16 cellular contexts compared by ENCODE assay signal in genomic region chr4:165415910-165416309, GRCh38. TPM values are rescaled to one million over a fixed set of nuclear protein-coding genes. Genes with fewer than 3 reads are reported as not detected.
DNase-seq lines count a peak whose midpoint lies in the region; ATAC-seq and TF ChIP-seq lines count a peak whose summit lies in the region.
"Had no signal": no experiment of that assay in that cellular context is flagged by ENCODE, and none has a peak within 500 bp of the region (broad histone marks: within the 10 kb centered on the region; RNA-seq: fewer than 3 reads in every experiment).

No MANE protein-coding gene starts in this region.

- no peak for ATAC-seq in stimulated activated effector memory CD8-positive, alpha-beta T cell treated with anti-CD3 and anti-CD28 coated beads, Interleukin-12 subunit alpha, Interleukin-12 subunit beta, amount 100 ng/mL, for 72 hours
- ATAC-seq: GM12878, HCT116 had no signal

- H3K36me3 Mint-ChIP-seq in stimulated activated effector memory CD8-positive, alpha-beta T cell treated with anti-CD3 and anti-CD28 coated beads, Interleukin-12 subunit alpha, Interleukin-12 subunit beta, amount 100 ng/mL, for 72 hours, result no peaks in the 10 kb centered on the region

- DNase-seq in DMS 273 (lab: John Stamatoyannopoulos, UW; ENCODE audit: unreplicated experiment), result peak; percentile 33
- no peak for DNase-seq in DMS 273 treated with DMSO at 0.1 percent for 48 hours (lab: John Stamatoyannopoulos, UW)
- DNase-seq in cerebellar cortex (ENCODE audit: low spot score), result peak; percentile 73
- peak; percentile 81 for DNase-seq in left kidney (ENCODE audit: low read depth, low spot score)
- DNase-seq in stimulated activated effector memory CD8-positive, alpha-beta T cell treated with anti-CD3 and anti-CD28 coated beads, Interleukin-12 subunit alpha, Interleukin-12 subunit beta, amount 100 ng/mL, for 72 hours (ENCODE audit: low spot score in 2 of 2), result no peak
- no peak for DNase-seq in effector CD4-positive, alpha-beta T cell
- DNase-seq in NOMO-1 treated with DMSO at 0.1 percent for 48 hours (lab: John Stamatoyannopoulos, UW; ENCODE audit: unreplicated experiment), result no peak
- no peak for DNase-seq in osteoblast (ENCODE audit: insufficient read length, low spot score, missing footprints)
- DNase-seq: KBM-7, NCI-H1048, NCI-H187, NCI-H510A treated with DMSO at 0.1 percent for 48 hours, SHP77 treated with DMSO at 0.1 percent for 48 hours had no signal

- H3K9me3 ChIP-seq in osteoblast (ENCODE audit: low read depth, low read length), result no peaks in the 10 kb centered on the region

- no peak overlapping the region for H3K4me3 ChIP-seq in osteoblast (ENCODE audit: insufficient read depth, low read length)
- H3K4me3 ChIP-seq: GM12878 had no signal

- no peaks in the 10 kb centered on the region for H3K79me2 ChIP-seq in osteoblast (ENCODE audit: insufficient read depth, low read length)

- H4K20me1 ChIP-seq in osteoblast (ENCODE audit: insufficient read depth, low read length), result no peaks in the 10 kb centered on the region

- H3K27ac Mint-ChIP-seq in stimulated activated effector memory CD8-positive, alpha-beta T cell treated with anti-CD3 and anti-CD28 coated beads, Interleukin-12 subunit alpha, Interleukin-12 subunit beta, amount 100 ng/mL, for 72 hours, result no peak overlapping the region

- H3K4me3 Mint-ChIP-seq in stimulated activated effector memory CD8-positive, alpha-beta T cell treated with anti-CD3 and anti-CD28 coated beads, Interleukin-12 subunit alpha, Interleukin-12 subunit beta, amount 100 ng/mL, for 72 hours, result no peak overlapping the region

- H2AFZ ChIP-seq in osteoblast (ENCODE audit: low read length), result no peak overlapping the region

- no peaks in the 10 kb centered on the region for H3K9me3 Mint-ChIP-seq in stimulated activated effector memory CD8-positive, alpha-beta T cell treated with anti-CD3 and anti-CD28 coated beads, Interleukin-12 subunit alpha, Interleukin-12 subunit beta, amount 100 ng/mL, for 72 hours

- no peak overlapping the region for H3K27ac ChIP-seq in osteoblast (ENCODE audit: low read depth, low read length)
- H3K27ac ChIP-seq: 22Rv1 had no signal

- H3K4me2 ChIP-seq in osteoblast (ENCODE audit: insufficient read depth, low read length), result no peak overlapping the region

- no peaks in the 10 kb centered on the region for H3K4me1 Mint-ChIP-seq in stimulated activated effector memory CD8-positive, alpha-beta T cell treated with anti-CD3 and anti-CD28 coated beads, Interleukin-12 subunit alpha, Interleukin-12 subunit beta, amount 100 ng/mL, for 72 hours

- no peaks in the 10 kb centered on the region for H3K27me3 ChIP-seq in osteoblast (ENCODE audit: insufficient read depth, low read length)

- no peaks in the 10 kb centered on the region for H3K36me3 ChIP-seq in osteoblast (ENCODE audit: insufficient read depth, low read length)

- H3K4me1 ChIP-seq in osteoblast (ENCODE audit: insufficient read depth, low read length), result no peaks in the 10 kb centered on the region

- no peak for TF ChIP-seq CTCF in osteoblast (IDR thresholded peaks at IDR 0.05; ENCODE audit: extremely low read depth, low read depth, low read length)

RNA-seq across cellular contexts. Expression of gene CPE, which starts 37.1 kb away (rescaled TPM):
- 6.9 and 8.5 TPM in 2 replicates for total RNA-seq in osteoblast
- total RNA-seq: GM12878 had no signal

Comparison
In these comparisons a context has a peak if more than half of its experiments do, and no peak if none do; other contexts are left out.
1. DNase-seq: peak in DMS 273 (single experiment), cerebellar cortex (single experiment) and left kidney (single experiment); none in DMS 273 treated with DMSO at 0.1 percent for 48 hours (single experiment), stimulated activated effector memory CD8-positive, alpha-beta T cell treated with anti-CD3 and anti-CD28 coated beads, Interleukin-12 subunit alpha, Interleukin-12 subunit beta, amount 100 ng/mL, for 72 hours (0 of 2), effector CD4-positive, alpha-beta T cell (single experiment), NOMO-1 treated with DMSO at 0.1 percent for 48 hours (single experiment) and osteoblast (single experiment).